1 cellular context compared by ENCODE assay signal in genomic region chr17:948284-948852, GRCh38.
A peak's percentile ranks its signal among the peaks of the same experiment; 100 is the strongest.
TF ChIP-seq lines count a peak whose summit lies in the region.

No MANE protein-coding gene starts in this region.

TF ChIP-seq in HEK293, 187 proteins besides CTCF, POLR2A, EP300 and RAD21 (continued from another document):
- TF ChIP-seq TSHZ1 (tag by site-specific recombination; IDR thresholded peaks at IDR 0.05; ENCODE audit: borderline replicate concordance) (no peak), ZNF629 (tag by site-specific recombination; IDR thresholded peaks at IDR 0.05) (0 out of 2 replicates have a peak, but pooled peaks have one; percentile 17), ZNF362 (tag by site-specific recombination; IDR thresholded peaks at IDR 0.05) (no peak), ZNF521 (tag by site-specific recombination; IDR thresholded peaks at IDR 0.05) (no peak), ZFP69B (tag by site-specific recombination; IDR thresholded peaks at IDR 0.05) (0 out of 2 replicates have a peak, but pooled peaks have one; percentile 38), ZNF654 (tag by site-specific recombination; IDR thresholded peaks at IDR 0.05; ENCODE audit: low read depth) (no peak), PRDM1 (tag by site-specific recombination; IDR thresholded peaks at IDR 0.05) (no peak), ZNF473 (tag by site-specific recombination; IDR thresholded peaks at IDR 0.05) (no peak), MEIS1 (CRISPR knock-in tag; IDR thresholded peaks at IDR 0.05; ENCODE audit: borderline replicate concordance) (no peak), ZNF37A (tag by site-specific recombination; IDR thresholded peaks at IDR 0.05) (no peak), ZNF335 (tag by site-specific recombination; conservative IDR thresholded peaks at IDR 0.05) (0 out of 2 replicates have a peak, but pooled peaks have one; percentile 31), KLF10 (tag by site-specific recombination; IDR thresholded peaks at IDR 0.05) (no peak), ZNF600 (tag by site-specific recombination; IDR thresholded peaks at IDR 0.05) (0 out of 2 replicates have a peak, but pooled peaks have one; percentile 21)
- TF ChIP-seq, protein P1, sequence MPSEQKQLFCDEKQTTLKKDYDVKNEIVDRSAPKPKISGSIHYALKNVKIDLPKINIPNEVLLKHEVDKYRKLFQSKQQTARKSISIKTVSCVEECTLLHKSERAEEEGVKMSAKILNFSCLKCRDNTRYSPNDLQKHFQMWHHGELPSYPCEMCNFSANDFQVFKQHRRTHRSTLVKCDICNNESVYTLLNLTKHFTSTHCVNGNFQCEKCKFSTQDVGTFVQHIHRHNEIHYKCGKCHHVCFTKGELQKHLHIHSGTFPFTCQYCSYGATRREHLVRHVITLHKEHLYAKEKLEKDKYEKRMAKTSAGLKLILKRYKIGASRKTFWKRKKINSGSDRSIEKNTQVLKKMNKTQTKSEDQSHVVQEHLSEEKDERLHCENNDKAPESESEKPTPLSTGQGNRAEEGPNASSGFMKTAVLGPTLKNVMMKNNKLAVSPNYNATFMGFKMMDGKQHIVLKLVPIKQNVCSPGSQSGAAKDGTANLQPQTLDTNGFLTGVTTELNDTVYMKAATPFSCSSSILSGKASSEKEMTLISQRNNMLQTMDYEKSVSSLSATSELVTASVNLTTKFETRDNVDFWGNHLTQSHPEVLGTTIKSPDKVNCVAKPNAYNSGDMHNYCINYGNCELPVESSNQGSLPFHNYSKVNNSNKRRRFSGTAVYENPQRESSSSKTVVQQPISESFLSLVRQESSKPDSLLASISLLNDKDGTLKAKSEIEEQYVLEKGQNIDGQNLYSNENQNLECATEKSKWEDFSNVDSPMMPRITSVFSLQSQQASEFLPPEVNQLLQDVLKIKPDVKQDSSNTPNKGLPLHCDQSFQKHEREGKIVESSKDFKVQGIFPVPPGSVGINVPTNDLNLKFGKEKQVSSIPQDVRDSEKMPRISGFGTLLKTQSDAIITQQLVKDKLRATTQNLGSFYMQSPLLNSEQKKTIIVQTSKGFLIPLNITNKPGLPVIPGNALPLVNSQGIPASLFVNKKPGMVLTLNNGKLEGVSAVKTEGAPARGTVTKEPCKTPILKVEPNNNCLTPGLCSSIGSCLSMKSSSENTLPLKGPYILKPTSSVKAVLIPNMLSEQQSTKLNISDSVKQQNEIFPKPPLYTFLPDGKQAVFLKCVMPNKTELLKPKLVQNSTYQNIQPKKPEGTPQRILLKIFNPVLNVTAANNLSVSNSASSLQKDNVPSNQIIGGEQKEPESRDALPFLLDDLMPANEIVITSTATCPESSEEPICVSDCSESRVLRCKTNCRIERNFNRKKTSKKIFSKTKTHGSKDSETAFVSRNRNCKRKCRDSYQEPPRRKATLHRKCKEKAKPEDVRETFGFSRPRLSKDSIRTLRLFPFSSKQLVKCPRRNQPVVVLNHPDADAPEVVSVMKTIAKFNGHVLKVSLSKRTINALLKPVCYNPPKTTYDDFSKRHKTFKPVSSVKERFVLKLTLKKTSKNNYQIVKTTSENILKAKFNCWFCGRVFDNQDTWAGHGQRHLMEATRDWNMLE (tag by site-specific recombination; conservative IDR thresholded peaks at IDR 0.05; ENCODE audit: low read depth) = no peak
- TF ChIP-seq, protein P2, sequence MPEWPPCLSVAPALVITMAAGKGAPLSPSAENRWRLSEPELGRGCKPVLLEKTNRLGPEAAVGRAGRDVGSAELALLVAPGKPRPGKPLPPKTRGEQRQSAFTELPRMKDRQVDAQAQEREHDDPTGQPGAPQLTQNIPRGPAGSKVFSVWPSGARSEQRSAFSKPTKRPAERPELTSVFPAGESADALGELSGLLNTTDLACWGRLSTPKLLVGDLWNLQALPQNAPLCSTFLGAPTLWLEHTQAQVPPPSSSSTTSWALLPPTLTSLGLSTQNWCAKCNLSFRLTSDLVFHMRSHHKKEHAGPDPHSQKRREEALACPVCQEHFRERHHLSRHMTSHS (tag by site-specific recombination; IDR thresholded peaks at IDR 0.05) = no peak
